8 cellular contexts compared by ENCODE assay signal in the genomic region with DNA sequence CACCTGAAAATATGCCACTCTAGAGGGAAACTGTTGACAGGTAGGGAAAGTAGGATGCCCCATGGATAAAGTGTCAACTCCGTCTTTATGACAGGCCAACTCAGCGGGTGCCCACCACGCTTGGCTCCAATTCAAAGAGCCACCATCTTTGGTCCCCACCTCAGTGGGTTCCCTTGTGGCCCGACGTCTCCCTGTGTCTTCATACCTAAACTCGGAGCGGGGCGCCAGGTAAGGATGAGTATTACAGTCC. TPM values are rescaled to one million over a fixed set of nuclear protein-coding genes. Genes with fewer than 3 reads are reported as not detected.
DNase-seq lines count a peak whose midpoint lies in the region; ATAC-seq and TF ChIP-seq lines count a peak whose summit lies in the region.

No MANE protein-coding gene starts in this region.

- no peaks in the 10 kb centered on the region for H4K20me1 ChIP-seq in mammary epithelial cell (ENCODE audit: insufficient read depth, low read length)

- ATAC-seq in left ventricle myocardium superior, result no peak

- dilution Hi-C loops in mammary epithelial cell (cut with HindIII; ENCODE audit: low sequenced_read_pairs), result loop anchor here (10.0 kb wide), 1 partner anchor 72 kb away; a partner anchor contains a TSS

- H3K36me3 ChIP-seq in left ventricle myocardium inferior, result peaks cover 35% of the 10 kb centered on the region
- peaks cover 9% of the 10 kb centered on the region for H3K36me3 ChIP-seq in mammary epithelial cell (ENCODE audit: insufficient read depth, low read length)
- peaks cover 0 to 26% of the 10 kb centered on the region in 2 donors for H3K36me3 ChIP-seq in vagina

- H3K27me3 ChIP-seq in left ventricle myocardium inferior (ENCODE audit: low read depth) (no peaks in the 10 kb centered on the region), mammary epithelial cell (ENCODE audit: insufficient read depth, low read length) (no peaks in the 10 kb centered on the region), mononuclear cell (ENCODE audit: insufficient read depth, low read length) (no peaks in the 10 kb centered on the region), vagina (no peaks in the 10 kb centered on the region)

- 6% methylated on average over 8 of the region's 8 CpGs for WGBS in mammary epithelial cell (ENCODE audit: low coverage, missing lambda C conversion rate)

- BruUV-seq in mammary epithelial cell (replicated peaks; lab: Mats Ljungman, UMichigan), result TSS peak; percentile 39

- no peak for TF ChIP-seq CTCF in left ventricle myocardium inferior (IDR thresholded peaks at IDR 0.05; ENCODE audit: borderline replicate concordance)
- TF ChIP-seq CTCF in mammary epithelial cell (conservative IDR thresholded peaks at IDR 0.05 in 1 of 2, IDR thresholded peaks at IDR 0.05 in 1 of 2; ENCODE audit: extremely low read depth in 1 of 2, insufficient read depth in 1 of 2, low read depth in 1 of 2, low read length in 2 of 2), result no peak
- TF ChIP-seq CTCF in vagina (IDR thresholded peaks at IDR 0.05), result peak in 1 of 3 experiments; percentile 10

- in situ Hi-C loops in mammary epithelial cell (cut with MboI; ENCODE audit: low sequenced_read_pairs in 2 of 2), result no loop called here

- peak overlapping the region; percentile 98 for H3K27ac ChIP-seq in left ventricle myocardium inferior (replicated peaks)
- H3K27ac ChIP-seq in mammary epithelial cell (ENCODE audit: insufficient read depth, low read depth, low read length), result peak overlapping the region; percentile 78
- peak overlapping the region; percentile 86 for H3K27ac ChIP-seq in vagina

- H3K4me2 ChIP-seq in mammary epithelial cell (ENCODE audit: insufficient read depth, low read depth, low read length), result peak overlapping the region; percentile 71

- no peak for TF ChIP-seq POLR2A in vagina (IDR thresholded peaks at IDR 0.05)

- peak overlapping the region; percentile 89 for H3K4me3 ChIP-seq in left ventricle myocardium inferior
- H3K4me3 ChIP-seq in mammary epithelial cell (replicated peaks in 1 of 3; ENCODE audit: insufficient read depth in 1 of 3, low read depth in 2 of 3, low read length in 3 of 3), result peak overlapping the region; percentile 56 to 69 (median 61)
- H3K4me3 ChIP-seq in mononuclear cell (ENCODE audit: low read length), result peak overlapping the region; percentile 54
- peak overlapping the region; percentile 53 to 62 for H3K4me3 ChIP-seq in vagina

- DNase-seq in left ventricle myocardium inferior (no peak), left ventricle myocardium superior (no peak), mammary epithelial cell (no peak), vagina (ENCODE audit: extremely low spot score in 2 of 2) (no peak), LoVo (ENCODE audit: low spot score) (no peak), DMS153 (lab: John Stamatoyannopoulos, UW) (no peak), DMS53 (lab: John Stamatoyannopoulos, UW) (no peak)

- peak overlapping the region; percentile 77 for H3K9ac ChIP-seq in mammary epithelial cell (ENCODE audit: insufficient read depth, low read length)

- intact Hi-C loops in left ventricle myocardium inferior (cut with micrococcal nuclease), result no loop called here
- intact Hi-C loops in left ventricle myocardium superior (cut with micrococcal nuclease), result no loop called here
- intact Hi-C loops in mammary epithelial cell (cut with micrococcal nuclease), result loop anchor here (1.0 kb wide), 2 partner anchors 22 to 30 kb away; no protein-coding TSS in a partner anchor
- intact Hi-C loops in vagina (cut with DNase I), result no loop called here

- CTCF ChIA-PET in mammary epithelial cell (lab: Charles Lee; ENCODE audit: low non-redundant PET), result interaction anchor here (0.7 kb wide), 1 partner anchor 14 kb away, joined by 4 read pairs; no protein-coding TSS in a partner anchor

- peak overlapping the region; percentile 80 for H2AFZ ChIP-seq in mammary epithelial cell (ENCODE audit: low read depth, low read length)

- peaks cover 43% of the 10 kb centered on the region for H3K79me2 ChIP-seq in mammary epithelial cell (ENCODE audit: insufficient read depth, low read length)

- H3K4me1 ChIP-seq in left ventricle myocardium inferior (peaks cover 47% of the 10 kb centered on the region), mammary epithelial cell (ENCODE audit: insufficient read depth, low read length) (peaks cover 35% of the 10 kb centered on the region), mononuclear cell (ENCODE audit: insufficient read depth, low read length) (peaks cover 50% of the 10 kb centered on the region), vagina (peaks cover 33% of the 10 kb centered on the region)

- H3K9me3 ChIP-seq in left ventricle myocardium inferior (replicated peaks), result no peaks in the 10 kb centered on the region
- H3K9me3 ChIP-seq in mammary epithelial cell (replicated peaks; ENCODE audit: insufficient read depth, low read length), result no peaks in the 10 kb centered on the region
- no peaks in the 10 kb centered on the region for H3K9me3 ChIP-seq in mononuclear cell (ENCODE audit: low read depth, low read length)
- H3K9me3 ChIP-seq in vagina, result no peaks in the 10 kb centered on the region

RNA-seq across cellular contexts. Expression of a gene that starts 0.3 kb away (rescaled TPM):
- total RNA-seq in left ventricle myocardium inferior, result 14.1 TPM
- total RNA-seq in left ventricle myocardium superior, result 13.2 TPM
- 10 to 100 TPM; 12.8 to 36.7 TPM for total RNA-seq in mammary epithelial cell
- 10.7 TPM for polyA plus RNA-seq in mammary epithelial cell
- 62.3 TPM for polyA minus RNA-seq in mammary epithelial cell
- 6.4 TPM for total RNA-seq in mononuclear cell
- total RNA-seq in vagina, result 12.3 TPM

RNA-seq across cellular contexts. Expression of a gene that starts 3.3 kb away (rescaled TPM):
- total RNA-seq in left ventricle myocardium inferior, result 187 TPM
- 196 TPM for total RNA-seq in left ventricle myocardium superior
- total RNA-seq in mammary epithelial cell, result 100 to 1,000 TPM; 400 to 787 TPM
- 1,634 TPM for polyA plus RNA-seq in mammary epithelial cell
- polyA minus RNA-seq in mammary epithelial cell, result 1,336 TPM
- total RNA-seq in mononuclear cell, result 99.5 TPM
- 293 TPM for total RNA-seq in vagina

RNA-seq across cellular contexts. Expression of a gene that starts 25.7 kb away (rescaled TPM):
- total RNA-seq in left ventricle myocardium inferior (223 TPM), left ventricle myocardium superior (238 TPM), mammary epithelial cell (10 to 100 TPM; 53.9 to 57.5 TPM), mononuclear cell (68.1 TPM), vagina (165 TPM)
- polyA plus RNA-seq in mammary epithelial cell, result 63.7 TPM
- polyA minus RNA-seq in mammary epithelial cell, result 47.4 TPM

RNA-seq across cellular contexts. Expression of a gene that starts 26.0 kb away (rescaled TPM):
- 3.7 TPM for total RNA-seq in left ventricle myocardium inferior
- total RNA-seq in left ventricle myocardium superior, result 4.6 TPM
- total RNA-seq in mammary epithelial cell, result 10 to 100 TPM in 1 of 2 donors, 1 to 10 TPM in 1; 2.3 to 13.2 TPM
- 26.2 TPM for polyA plus RNA-seq in mammary epithelial cell
- 25.5 TPM for polyA minus RNA-seq in mammary epithelial cell
- total RNA-seq in mononuclear cell, result 4.5 TPM
- 6.1 TPM for total RNA-seq in vagina

RNA-seq across cellular contexts. Expression of a gene that starts 27.5 kb away (rescaled TPM):
- total RNA-seq in left ventricle myocardium inferior (41.4 TPM), left ventricle myocardium superior (12.7 TPM), mammary epithelial cell (100 to 1,000 TPM in 1 of 2 donors, 10 to 100 TPM in 1; 68.8 to 390 TPM), mononuclear cell (546 TPM), vagina (40.5 TPM)
- polyA plus RNA-seq in mammary epithelial cell, result 121 TPM
- 81.4 TPM for polyA minus RNA-seq in mammary epithelial cell
